In genomic region chr2:241035818-241036396, GRCh38 we compare ENCODE assay signal across 8 cellular contexts. TPM values are rescaled to one million over a fixed set of nuclear protein-coding genes. Genes with fewer than 3 reads are reported as not detected.
A peak's percentile ranks its signal among the peaks of the same experiment; 100 is the strongest.
DNase-seq lines count a peak whose midpoint lies in the region; ATAC-seq and TF ChIP-seq lines count a peak whose summit lies in the region.

No MANE protein-coding gene starts in this region.

- H3K36me3 ChIP-seq in thyroid gland, result peaks cover 31 to 50% of the 10 kb centered on the region in 2 donors

- peaks cover 0 to 8% of the 10 kb centered on the region in 2 donors for H3K4me1 ChIP-seq in thyroid gland

- H3K4me3 ChIP-seq in AG04449 (ENCODE audit: low read depth, low read length) (peak overlapping the region; percentile 23), thyroid gland (replicated peaks in 1 of 3) (peak overlapping the region in 1 of 3 donors; percentile 26)

- ATAC-seq in GM21367 (IDR thresholded peaks at IDR 0.05; ENCODE audit: unreplicated experiment) (peak; percentile 9), left ventricle myocardium superior (no peak)

- no peak for TF ChIP-seq CTCF in AG04449 (IDR thresholded peaks at IDR 0.05; ENCODE audit: insufficient read depth, low read length, missing control alignments)
- no peak for TF ChIP-seq CTCF in thyroid gland (IDR thresholded peaks at IDR 0.05)

- H3K9me3 ChIP-seq in thyroid gland, result no peaks in the 10 kb centered on the region

- intact Hi-C loops in left ventricle myocardium superior (cut with micrococcal nuclease), result no loop called here
- intact Hi-C loops in thyroid gland (cut with DNase I), result no loop called here

- peak overlapping the region; percentile 11 to 51 (median 49) for H3K27ac ChIP-seq in thyroid gland

- CTCF ChIA-PET in AG04449 (lab: Yijun Ruan, JAX), result no interaction called here

- no peaks in the 10 kb centered on the region for H3K27me3 ChIP-seq in thyroid gland

- 19 to 49% methylated on average over 13 to 16 of the region's 39 CpGs for WGBS in thyroid gland, 2 donors

- TF ChIP-seq POLR2A in thyroid gland (IDR thresholded peaks at IDR 0.05), result no peak

- DNase-seq in AG04449 (ENCODE audit: low read depth, low spot score) (no peak), left ventricle myocardium superior (peak; percentile 53), thyroid gland (no peak), DMS79 treated with DMSO at 0.1 percent for 48 hours (lab: John Stamatoyannopoulos, UW) (no peak), SHP77 (lab: John Stamatoyannopoulos, UW) (no peak), HCEC 1CT (no peak)
- peak; percentile 42 to 60 for DNase-seq in activated CD4-positive, alpha-beta T cell treated with anti-CD3 and anti-CD28 coated beads for 4 hours

- POLR2A ChIA-PET in AG04449 (lab: Yijun Ruan, JAX), result no interaction called here

RNA-seq across cellular contexts. Expression of gene SNED1, which starts 37.5 kb away (rescaled TPM):
- total RNA-seq in left ventricle myocardium superior, result 7.4 TPM
- total RNA-seq in thyroid gland, result 100 to 1,000 TPM in 1 of 4 donors, 10 to 100 TPM in 3; 47.7 to 122 (median 68.7) TPM

Comparison
In these comparisons a context has a peak if more than half of its experiments do, and no peak if none do; other contexts are left out.
1. DNase-seq: peak in activated CD4-positive, alpha-beta T cell treated with anti-CD3 and anti-CD28 coated beads for 4 hours (2 of 2) and left ventricle myocardium superior (single experiment); none in AG04449 (single experiment), thyroid gland (0 of 2), DMS79 treated with DMSO at 0.1 percent for 48 hours (single experiment), SHP77 (0 of 2) and HCEC 1CT (single experiment).